In genomic region chr1:66540434-66541032, GRCh38 we compare ENCODE assay signal across 13 cellular contexts. TPM values are rescaled to one million over a fixed set of nuclear protein-coding genes. Genes with fewer than 3 reads are reported as not detected.
DNase-seq lines count a peak whose midpoint lies in the region; ATAC-seq and TF ChIP-seq lines count a peak whose summit lies in the region.
"Had no signal": no experiment of that assay in that cellular context is flagged by ENCODE, and none has a peak within 500 bp of the region (broad histone marks: within the 10 kb centered on the region; RNA-seq: fewer than 3 reads in every experiment).

No MANE protein-coding gene starts in this region.

- no peak overlapping the region for H3K14ac ChIP-seq in mesenchymal stem cell (ENCODE audit: low read length in 2 of 2)

- peak overlapping the region in 1 of 2 experiments; percentile 3 for H3K18ac ChIP-seq in mesenchymal stem cell (ENCODE audit: low read depth in 1 of 2, low read length in 2 of 2)

- TF ChIP-seq RAD21 in Ishikawa (IDR thresholded peaks at IDR 0.05; ENCODE audit: low read depth) = no peak

- H3K27me3 Mint-ChIP-seq in activated T-cell treated with anti-CD3 and anti-CD28 coated beads, Interleukin-2, amount 50 U/mL, for 72 hours (ENCODE audit: low read depth) = peaks cover 12% of the 10 kb centered on the region

- H2BK12ac ChIP-seq in mesenchymal stem cell (ENCODE audit: low read length in 2 of 2) = peak overlapping the region in 1 of 2 experiments; percentile 18

- H3K4me1 ChIP-seq in mesenchymal stem cell (ENCODE audit: control insufficient read depth, insufficient read depth, low read depth, low read length) = peaks cover 12% of the 10 kb centered on the region
- H3K4me1 ChIP-seq: breast epithelium had no signal

- H3K4ac ChIP-seq in mesenchymal stem cell (ENCODE audit: low read depth in 1 of 2, low read length in 2 of 2) = no peak overlapping the region

- H3K27me3 ChIP-seq in mesenchymal stem cell (ENCODE audit: control insufficient read depth in 1 of 2, insufficient read depth in 1 of 2, low read length in 2 of 2) = no peaks in the 10 kb centered on the region
- H3K27me3 ChIP-seq: breast epithelium, upper lobe of right lung had no signal

- no peaks in the 10 kb centered on the region for H3K9me3 Mint-ChIP-seq in activated T-cell treated with anti-CD3 and anti-CD28 coated beads, Interleukin-2, amount 50 U/mL, for 72 hours
- H3K9me3 Mint-ChIP-seq: activated T-helper 1 cell treated with anti-CD3 and anti-CD28 coated beads, Interleukin-12 subunit alpha, Interleukin-12 subunit beta, Interleukin-2, Interleukin-4 antibody, amounts not matched to agents 30 ng/mL and 10 ng/mL and 1 ng/mL, durations not matched to agents 14 hours and 24 hours and 36 hours had no signal

- no peaks in the 10 kb centered on the region for H3K9me3 ChIP-seq in mesenchymal stem cell (ENCODE audit: control insufficient read depth, low read length)
- H3K9me3 ChIP-seq: breast epithelium, upper lobe of right lung had no signal

- no peak overlapping the region for H3K27ac Mint-ChIP-seq in activated T-cell treated with anti-CD3 and anti-CD28 coated beads, Interleukin-2, amount 50 U/mL, for 72 hours
- H3K27ac Mint-ChIP-seq: activated T-helper 1 cell treated with anti-CD3 and anti-CD28 coated beads, Interleukin-12 subunit alpha, Interleukin-12 subunit beta, Interleukin-2, Interleukin-4 antibody, amounts not matched to agents 30 ng/mL and 10 ng/mL and 1 ng/mL, durations not matched to agents 14 hours and 24 hours and 36 hours had no signal

- TF ChIP-seq EP300 in Ishikawa (IDR thresholded peaks at IDR 0.05; ENCODE audit: borderline replicate concordance) = peak; percentile 76; the same call in 1 of the 2 replicates

- no peaks in the 10 kb centered on the region for H3K36me3 ChIP-seq in mesenchymal stem cell (ENCODE audit: control insufficient read depth in 1 of 2, insufficient read depth in 2 of 2, low read depth in 1 of 2, low read length in 2 of 2)
- H3K36me3 ChIP-seq: breast epithelium, upper lobe of right lung had no signal

- H3K4me3 Mint-ChIP-seq in activated T-cell treated with anti-CD3 and anti-CD28 coated beads, Interleukin-2, amount 50 U/mL, for 72 hours = no peak overlapping the region
- H3K4me3 Mint-ChIP-seq: activated T-helper 1 cell treated with anti-CD3 and anti-CD28 coated beads, Interleukin-12 subunit alpha, Interleukin-12 subunit beta, Interleukin-2, Interleukin-4 antibody, amounts not matched to agents 30 ng/mL and 10 ng/mL and 1 ng/mL, durations not matched to agents 14 hours and 24 hours and 36 hours had no signal

- H4K8ac ChIP-seq in mesenchymal stem cell (ENCODE audit: low read length) = no peak overlapping the region

- no peak overlapping the region for H2BK5ac ChIP-seq in mesenchymal stem cell (ENCODE audit: low read depth, low read length, poor library complexity, severe bottlenecking)

- no peak overlapping the region for H2AK5ac ChIP-seq in mesenchymal stem cell (ENCODE audit: low read length, severe bottlenecking)

- no peak overlapping the region for H2BK120ac ChIP-seq in mesenchymal stem cell (ENCODE audit: low read depth, low read length)

- H3K4me3 ChIP-seq in AG04449 (ENCODE audit: low read depth, low read length) = no peak overlapping the region
- H3K4me3 ChIP-seq in mesenchymal stem cell (ENCODE audit: insufficient read depth in 1 of 2, low read depth in 1 of 2, low read length in 2 of 2) = no peak overlapping the region
- H3K4me3 ChIP-seq: breast epithelium, upper lobe of right lung had no signal

- H3K27ac ChIP-seq in mesenchymal stem cell (ENCODE audit: low read length, poor library complexity, severe bottlenecking) = peak overlapping the region; percentile 68
- H3K27ac ChIP-seq: breast epithelium, upper lobe of right lung had no signal

- no peak overlapping the region for H3K4me2 ChIP-seq in mesenchymal stem cell (ENCODE audit: low read length, poor library complexity, severe bottlenecking)

- H3K79me1 ChIP-seq in mesenchymal stem cell (replicated peaks; ENCODE audit: low read length, poor library complexity, severe bottlenecking) = no peaks in the 10 kb centered on the region

- DNase-seq in AG04449 (ENCODE audit: low read depth, low spot score) = peak; percentile 60
- peak; percentile 78 for DNase-seq in dermis blood vessel endothelial cell
- peak; percentile 56 for DNase-seq in mesenchymal stem cell
- no peak for DNase-seq in activated CD8-positive, alpha-beta memory T cell treated with anti-CD3 and anti-CD28 coated beads for 24 hours
- no peak for DNase-seq in T1000 (lab: John Stamatoyannopoulos, UW)
- DNase-seq in activated T-cell treated with anti-CD3 and anti-CD28 coated beads, Interleukin-2, amount 50 U/mL, for 72 hours = no peak
- DNase-seq: activated CD4-positive, alpha-beta T cell treated with anti-CD3 and anti-CD28 coated beads for 48 hours; upper lobe of right lung had no signal

- WGBS in mesenchymal stem cell = 39% methylated on average over 3 of the region's 3 CpGs

- TF ChIP-seq CTCF in AG04449 (IDR thresholded peaks at IDR 0.05; ENCODE audit: insufficient read depth, low read length, missing control alignments) = no peak

- no peak overlapping the region for H2AFZ ChIP-seq in mesenchymal stem cell (ENCODE audit: low read depth, low read length)

- H3K9ac ChIP-seq in mesenchymal stem cell (ENCODE audit: low read length) = no peak overlapping the region

- CTCF ChIA-PET in AG04449 (lab: Yijun Ruan, JAX) = interaction anchor here (1.0 to 1.6 kb wide), 2 partner anchors 9 to 27 kb away, joined by 3 read pairs; no protein-coding TSS in a partner anchor

- ATAC-seq in GM21367 (IDR thresholded peaks at IDR 0.05; ENCODE audit: unreplicated experiment) = no peak
- ATAC-seq in activated T-cell treated with anti-CD3 and anti-CD28 coated beads, Interleukin-2, amount 50 U/mL, for 72 hours (replicated peaks in 1 of 2) = no peak
- ATAC-seq: upper lobe of right lung had no signal

- no peaks in the 10 kb centered on the region for H3K36me3 Mint-ChIP-seq in activated T-cell treated with anti-CD3 and anti-CD28 coated beads, Interleukin-2, amount 50 U/mL, for 72 hours (ENCODE audit: insufficient read depth in 2 of 2)

- no peaks in the 10 kb centered on the region for H3K4me1 Mint-ChIP-seq in activated T-cell treated with anti-CD3 and anti-CD28 coated beads, Interleukin-2, amount 50 U/mL, for 72 hours (ENCODE audit: low read depth)

- POLR2A ChIA-PET in AG04449 (lab: Yijun Ruan, JAX) = interaction anchor here (0.6 to 0.7 kb wide), 2 partner anchors 13 to 116 kb away, joined by 3 to 4 read pairs; no protein-coding TSS in a partner anchor

- no peak overlapping the region for H2BK15ac ChIP-seq in mesenchymal stem cell (ENCODE audit: low read depth, poor library complexity, severe bottlenecking)

- H4K91ac ChIP-seq in mesenchymal stem cell (ENCODE audit: low read length) = no peak overlapping the region

- no peak overlapping the region for H3K23ac ChIP-seq in mesenchymal stem cell (ENCODE audit: low read length in 2 of 2)

TF ChIP-seq in Ishikawa, 13 proteins besides CTCF, POLR2A, EP300 and RAD21:
- TF ChIP-seq USF1 (IDR thresholded peaks at IDR 0.05) = no peak
- no peak for TF ChIP-seq ZBTB7A (IDR thresholded peaks at IDR 0.05; ENCODE audit: low read depth)
- TF ChIP-seq NFIC (IDR thresholded peaks at IDR 0.05) = peak; percentile 85
- TF ChIP-seq TEAD4 (IDR thresholded peaks at IDR 0.05) = peak; percentile 90
- TF ChIP-seq TCF12 (IDR thresholded peaks at IDR 0.05; ENCODE audit: low read depth) = peak; percentile 51

RNA-seq across cellular contexts. Expression of gene SGIP1, which starts 6.6 kb away (rescaled TPM):
- 37.4 and 48.0 TPM in 2 replicates for total RNA-seq in dermis blood vessel endothelial cell
- 104 TPM for polyA plus RNA-seq in mesenchymal stem cell (2013, experiment 1 of 2)
- polyA plus RNA-seq in mesenchymal stem cell (2013, experiment 2 of 2) = 103 TPM
- under 1 TPM in 1 of 2 donors, not detected in 1; 0.31 TPM for total RNA-seq in activated T-cell treated with anti-CD3 and anti-CD28 coated beads, Interleukin-2, amount 50 U/mL, for 72 hours
- total RNA-seq: activated T-helper 1 cell treated with anti-CD3 and anti-CD28 coated beads, Interleukin-12 subunit alpha, Interleukin-12 subunit beta, Interleukin-2, Interleukin-4 antibody, amounts not matched to agents 30 ng/mL and 10 ng/mL and 1 ng/mL, durations not matched to agents 14 hours and 24 hours and 36 hours; MCF 10A had no signal

Comparison
In these comparisons a context has a peak if more than half of its experiments do, and no peak if none do; other contexts are left out.
1. DNase-seq: peak in AG04449 (single experiment), dermis blood vessel endothelial cell (single experiment) and mesenchymal stem cell (single experiment); none in activated CD8-positive, alpha-beta memory T cell treated with anti-CD3 and anti-CD28 coated beads for 24 hours (single experiment), T1000 (single experiment) and activated T-cell treated with anti-CD3 and anti-CD28 coated beads, Interleukin-2, amount 50 U/mL, for 72 hours (0 of 2).
2. RNA of gene SGIP1, which starts 6.6 kb away (total RNA-seq): 37.4 to 48.0 TPM in dermis blood vessel endothelial cell; 0.31 TPM in activated T-cell treated with anti-CD3 and anti-CD28 coated beads, Interleukin-2, amount 50 U/mL, for 72 hours; every median in the first group is over 10 times any median in the second.